8 cellular contexts compared by ENCODE assay signal in the genomic region with DNA sequence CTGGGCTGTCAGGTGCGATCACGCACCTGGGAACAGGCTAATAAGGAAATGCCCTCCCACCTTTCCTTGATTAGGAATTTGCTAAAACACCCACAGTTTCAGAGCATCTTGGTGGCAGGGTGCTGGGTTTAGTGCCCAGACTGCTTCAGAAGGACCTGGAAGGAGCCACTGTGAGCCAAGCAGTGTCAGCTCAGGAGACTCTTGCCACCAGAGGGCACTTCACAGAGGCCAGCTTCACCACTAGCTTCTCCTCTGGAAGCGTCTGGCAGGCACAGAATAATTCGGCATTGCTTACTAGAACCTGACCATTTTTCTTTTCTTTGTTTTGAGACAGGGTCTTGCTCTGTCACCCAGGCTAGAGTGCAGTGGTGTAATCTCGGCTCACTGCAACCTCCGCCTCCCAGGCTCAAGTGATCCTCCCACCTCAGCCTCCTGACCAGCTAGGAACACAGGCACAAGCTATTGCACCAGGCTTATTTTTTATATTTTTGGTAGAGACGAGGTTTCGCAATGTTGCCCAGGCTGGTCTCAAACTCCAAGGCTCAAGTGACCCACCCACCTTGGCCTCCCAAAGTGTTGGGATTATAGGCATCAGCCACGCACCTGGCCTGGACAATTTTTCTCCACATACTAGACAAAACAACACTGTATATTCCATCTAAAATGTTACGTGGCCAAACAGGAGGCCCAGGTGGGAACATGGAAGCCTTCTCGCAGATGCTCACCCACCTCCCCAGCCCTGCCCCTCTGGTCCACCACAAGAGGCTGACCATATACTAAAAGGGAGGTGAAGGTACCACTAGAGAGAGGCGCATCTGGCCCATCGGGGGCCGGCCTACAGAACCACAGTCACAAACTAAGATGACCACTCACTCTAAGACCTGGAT. TPM values are rescaled to one million over a fixed set of nuclear protein-coding genes. Genes with fewer than 3 reads are reported as not detected.
DNase-seq lines count a peak whose midpoint lies in the region; ATAC-seq and TF ChIP-seq lines count a peak whose summit lies in the region.

No MANE protein-coding gene starts in this region.

- H3K9ac ChIP-seq in GM23248, result no peak overlapping the region

- no peaks in the 10 kb centered on the region for H3K27me3 Mint-ChIP-seq in activated naive CD8-positive, alpha-beta T cell treated with anti-CD3 and anti-CD28 coated beads for 36 hours

- no peaks in the 10 kb centered on the region for H3K4me1 ChIP-seq in GM23248 (ENCODE audit: insufficient read depth)
- H3K4me1 ChIP-seq in hepatocyte (ENCODE audit: insufficient read depth), result no peaks in the 10 kb centered on the region

- ATAC-seq in GM21528 (IDR thresholded peaks at IDR 0.05; ENCODE audit: low FRiP score, unreplicated experiment) (no peak), HG03342 (IDR thresholded peaks at IDR 0.05; ENCODE audit: unreplicated experiment) (no peak)

- H3K27me3 ChIP-seq in GM23248 (replicated peaks; ENCODE audit: insufficient read depth) (no peaks in the 10 kb centered on the region), hepatocyte (no peaks in the 10 kb centered on the region)

- POLR2A ChIA-PET in AG04449 (lab: Yijun Ruan, JAX), result interaction anchor here (1.4 kb wide), 2 partner anchors 13 to 14 kb away, joined by 3 to 4 read pairs; partner anchors contain the start of genes GRK4 and NOP14

- no peaks in the 10 kb centered on the region for H3K9me2 ChIP-seq in GM23248 (ENCODE audit: insufficient read depth)
- no peaks in the 10 kb centered on the region for H3K9me2 ChIP-seq in hepatocyte (replicated peaks; ENCODE audit: insufficient read depth)

- no peak overlapping the region for H3K4me3 ChIP-seq in AG04449 (ENCODE audit: low read depth, low read length)
- H3K4me3 ChIP-seq in GM23248, result no peak overlapping the region
- H3K4me3 ChIP-seq in hepatocyte, result no peak overlapping the region

- peaks cover 41% of the 10 kb centered on the region for H3K36me3 Mint-ChIP-seq in activated naive CD8-positive, alpha-beta T cell treated with anti-CD3 and anti-CD28 coated beads for 36 hours

- no peaks in the 10 kb centered on the region for H3K9me3 ChIP-seq in GM23248 (ENCODE audit: low read depth)
- no peaks in the 10 kb centered on the region for H3K9me3 ChIP-seq in hepatocyte (ENCODE audit: low read depth)

- no peak for DNase-seq in AG04449 (ENCODE audit: low read depth, low spot score)
- DNase-seq in GM23248, result peak; percentile 50
- DNase-seq in activated naive CD8-positive, alpha-beta T cell treated with anti-CD3 and anti-CD28 coated beads for 36 hours, result no peak
- DNase-seq in hepatocyte (ENCODE audit: low spot score), result peak; percentile 57
- DNase-seq in SHP77 treated with DMSO at 0.1 percent for 48 hours (lab: John Stamatoyannopoulos, UW), result no peak
- no peak for DNase-seq in amniotic stem cell (lab: John Stamatoyannopoulos, UW)

- TF ChIP-seq CTCF in AG04449 (IDR thresholded peaks at IDR 0.05; ENCODE audit: insufficient read depth, low read length, missing control alignments) (peak; percentile 63), hepatocyte (IDR thresholded peaks at IDR 0.05; ENCODE audit: poor library complexity) (peak; percentile 52)

- no peak overlapping the region for H3K27ac ChIP-seq in GM23248
- H3K27ac ChIP-seq in hepatocyte, result no peak overlapping the region

- in situ Hi-C loops in GM23248 (cut with MboI), result no loop called here

- no peak overlapping the region for H3K4me3 Mint-ChIP-seq in activated naive CD8-positive, alpha-beta T cell treated with anti-CD3 and anti-CD28 coated beads for 36 hours

- H3K4me2 ChIP-seq in GM23248 (ENCODE audit: unreplicated experiment) (no peak overlapping the region), hepatocyte (no peak overlapping the region)

- H3K36me3 ChIP-seq in GM23248 (ENCODE audit: low read depth) (peaks cover 59% of the 10 kb centered on the region; the same call in 1 of the 2 replicates), hepatocyte (replicated peaks; ENCODE audit: insufficient read depth, low read depth) (no peaks in the 10 kb centered on the region)

- H2AFZ ChIP-seq in GM23248 (no peak overlapping the region), hepatocyte (no peak overlapping the region)

- no peaks in the 10 kb centered on the region for H4K20me1 ChIP-seq in GM23248 (ENCODE audit: insufficient read depth)
- H4K20me1 ChIP-seq in hepatocyte (ENCODE audit: insufficient read depth, poor library complexity, severe bottlenecking), result no peaks in the 10 kb centered on the region

- CTCF ChIA-PET in AG04449 (lab: Yijun Ruan, JAX), result interaction anchor here (1.5 to 2.5 kb wide), 6 partner anchors 9 to 186 kb away, joined by 4 to 14 read pairs (median 8); partner anchors contain the start of genes GRK4 and NOP14

- 89% methylated on average over 14 of the region's 14 CpGs for WGBS in GM23248 (ENCODE audit: low coverage in 1 of 2, low lambda C conversion rate in 2 of 2, missing lambda C conversion rate in 2 of 2), 2 experiments
- 97% methylated on average over 14 of the region's 14 CpGs for WGBS in hepatocyte (ENCODE audit: low lambda C conversion rate, missing lambda C conversion rate)

- H3K4me1 Mint-ChIP-seq in activated naive CD8-positive, alpha-beta T cell treated with anti-CD3 and anti-CD28 coated beads for 36 hours, result peaks cover 10% of the 10 kb centered on the region

- no peaks in the 10 kb centered on the region for H3K9me3 Mint-ChIP-seq in activated naive CD8-positive, alpha-beta T cell treated with anti-CD3 and anti-CD28 coated beads for 36 hours

- peak overlapping the region; percentile 45 for H3K27ac Mint-ChIP-seq in activated naive CD8-positive, alpha-beta T cell treated with anti-CD3 and anti-CD28 coated beads for 36 hours

- peaks cover 17% of the 10 kb centered on the region; the same call in 1 of the 2 replicates for H3K79me2 ChIP-seq in GM23248 (ENCODE audit: insufficient read depth)
- peaks cover 4% of the 10 kb centered on the region for H3K79me2 ChIP-seq in hepatocyte

- no peaks in the 10 kb centered on the region; the same call in 1 of the 2 replicates for H3F3A ChIP-seq in GM23248 (ENCODE audit: insufficient read depth)

RNA-seq across cellular contexts. Expression of gene NOP14, which starts 14.1 kb away (rescaled TPM):
- total RNA-seq in GM23248 (2014; rRNA removed; shearing (Covaris generic)), result 15.9 and 20.6 TPM in 2 replicates
- polyA plus RNA-seq in GM23248 (2016; fragmentation: Nextera tagmentation; extraction: Ambion mirVana), result 19.3 and 20.5 TPM in 2 replicates
- total RNA-seq in activated naive CD8-positive, alpha-beta T cell treated with anti-CD3 and anti-CD28 coated beads for 36 hours, result 100 to 1,000 TPM in 1 of 2 experiments, 10 to 100 TPM in 1; 99.1 to 102 TPM
- total RNA-seq in hepatocyte, result 18.2 and 22.7 TPM in 2 replicates
- 18.8 and 21.7 TPM in 2 replicates for polyA plus RNA-seq in hepatocyte

RNA-seq across cellular contexts. Expression of gene GRK4, which starts 14.2 kb away (rescaled TPM):
- total RNA-seq in GM23248 (2014; rRNA removed; shearing (Covaris generic)), result 5.8 and 7.1 TPM in 2 replicates
- polyA plus RNA-seq in GM23248 (2016; fragmentation: Nextera tagmentation; extraction: Ambion mirVana) (5.1 and 6.5 TPM in 2 replicates), hepatocyte (5.5 and 6.1 TPM in 2 replicates)
- 1 to 10 TPM; 2.6 to 3.2 TPM for total RNA-seq in activated naive CD8-positive, alpha-beta T cell treated with anti-CD3 and anti-CD28 coated beads for 36 hours
- total RNA-seq in hepatocyte, result 4.9 and 5.4 TPM in 2 replicates

Comparison
In these comparisons a context has a peak if more than half of its experiments do, and no peak if none do; other contexts are left out.
1. DNase-seq: peak in GM23248 (single experiment) and hepatocyte (single experiment); none in AG04449 (single experiment), activated naive CD8-positive, alpha-beta T cell treated with anti-CD3 and anti-CD28 coated beads for 36 hours (single experiment), SHP77 treated with DMSO at 0.1 percent for 48 hours (single experiment) and amniotic stem cell (single experiment).